In the genomic region with DNA sequence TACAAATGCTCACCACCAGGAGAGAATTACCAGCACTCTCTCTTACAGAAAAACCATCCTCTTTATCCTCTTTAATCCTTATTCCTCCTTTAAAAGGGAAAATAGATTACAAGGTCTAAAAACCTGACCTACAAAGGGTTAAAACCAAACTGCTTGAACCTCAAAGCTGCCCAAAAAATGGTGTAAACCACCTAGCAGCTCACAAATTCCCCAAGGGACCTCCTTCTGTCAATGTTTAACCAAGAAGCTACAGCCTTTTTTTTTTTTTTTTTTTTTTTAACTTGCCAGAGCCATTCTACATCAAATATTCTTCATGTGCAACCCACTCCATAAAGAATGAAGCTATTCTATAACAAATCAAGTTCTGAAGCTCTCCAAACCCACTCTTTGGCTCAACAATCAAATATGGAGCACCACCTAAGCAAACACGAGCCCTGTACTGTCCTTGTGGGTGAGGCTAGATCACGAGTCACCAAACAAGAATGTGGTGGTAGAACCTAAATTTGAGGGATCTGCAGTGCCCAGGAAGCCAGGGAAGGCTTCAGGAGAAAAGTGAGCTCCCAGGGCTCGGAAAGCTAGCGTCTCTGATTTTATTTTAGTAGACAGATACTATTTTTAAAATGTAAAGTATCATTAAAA, we compare ENCODE assay signal across 9 cellular contexts. TPM values are rescaled to one million over a fixed set of nuclear protein-coding genes. Genes with fewer than 3 reads are reported as not detected.
DNase-seq lines count a peak whose midpoint lies in the region; ATAC-seq and TF ChIP-seq lines count a peak whose summit lies in the region.
"Had no signal": no experiment of that assay in that cellular context is flagged by ENCODE, and none has a peak within 500 bp of the region (broad histone marks: within the 10 kb centered on the region; RNA-seq: fewer than 3 reads in every experiment).

No MANE protein-coding gene starts in this region.

- H3K9me3 ChIP-seq in PC-9 (ENCODE audit: insufficient read depth, low read depth) (no peaks in the 10 kb centered on the region), iPS-18a (ENCODE audit: control insufficient read depth, low read depth, low read length) (no peaks in the 10 kb centered on the region)
- H3K9me3 ChIP-seq: SJCRH30 had no signal

- no peaks in the 10 kb centered on the region for H3K9me2 ChIP-seq in PC-9 (ENCODE audit: insufficient read depth)

- in situ Hi-C loops in ACHN (cut with HindIII; ENCODE audit: low pct_ligation_motif_present, low pct_unique_long_range_greater_than_20kb, low sequenced_read_pairs) = no loop called here

- H3K4me2 ChIP-seq in PC-9 = no peak overlapping the region

- H3K27me3 ChIP-seq in PC-9 (ENCODE audit: insufficient read depth, low read depth) (no peaks in the 10 kb centered on the region), iPS-18a (ENCODE audit: control insufficient read depth, insufficient read depth, low read length) (no peaks in the 10 kb centered on the region)
- H3K27me3 ChIP-seq: SJCRH30 had no signal

- no peak overlapping the region for H2AFZ ChIP-seq in PC-9

- H3K4me1 ChIP-seq in PC-9 (replicated peaks; ENCODE audit: insufficient read depth) (peaks cover 8% of the 10 kb centered on the region; the same call in 1 of the 2 replicates), iPS-18a (ENCODE audit: control insufficient read depth, low read depth, low read length) (peaks cover 38% of the 10 kb centered on the region)
- H3K4me1 ChIP-seq: SJCRH30 had no signal

- CTCF ChIA-PET in PC-9 (lab: Charles Lee) = interaction anchor here (0.6 to 0.7 kb wide), 3 partner anchors 9 to 348 kb away, joined by 6 to 9 read pairs (median 7); no protein-coding TSS in a partner anchor

- no peak for TF ChIP-seq CTCF in PC-9 (conservative IDR thresholded peaks at IDR 0.05)

- no peaks in the 10 kb centered on the region for H3F3A ChIP-seq in PC-9 (ENCODE audit: insufficient read depth, low read depth)

- H4K20me1 ChIP-seq in PC-9 (ENCODE audit: insufficient read depth) = no peaks in the 10 kb centered on the region

- H3K36me3 ChIP-seq in PC-9 (ENCODE audit: low read depth) (no peaks in the 10 kb centered on the region), iPS-18a (ENCODE audit: control insufficient read depth, low read depth, low read length) (no peaks in the 10 kb centered on the region)
- H3K36me3 ChIP-seq: SJCRH30 had no signal

- H3K79me2 ChIP-seq in PC-9 (ENCODE audit: low read depth) = no peaks in the 10 kb centered on the region

- peak overlapping the region; percentile 5 for H3K9ac ChIP-seq in iPS-18a (ENCODE audit: low read length)

- peak; percentile 62 for ATAC-seq in GM21786 (IDR thresholded peaks at IDR 0.05; ENCODE audit: unreplicated experiment)
- ATAC-seq in HG03280 (IDR thresholded peaks at IDR 0.05; ENCODE audit: unreplicated experiment) = no peak
- ATAC-seq in stimulated activated naive CD8-positive, alpha-beta T cell treated with anti-CD3 and anti-CD28 coated beads, Interleukin-15, Interleukin-2, amounts not matched to agents 100 U/mL and 50 U/mL, for 24 hours = no peak

- H3K27ac ChIP-seq in PC-9 (no peak overlapping the region), iPS-18a (ENCODE audit: low read length) (peak overlapping the region; percentile 1)
- H3K27ac ChIP-seq: SJCRH30 had no signal

- H3K4me3 ChIP-seq in PC-9 (no peak overlapping the region), iPS-18a (ENCODE audit: low read length) (peak overlapping the region; percentile 50)
- H3K4me3 ChIP-seq: SJCRH30 had no signal

- intact Hi-C loops in PC-9 (cut with micrococcal nuclease; ENCODE audit: unreplicated experiment) = no loop called here

- BruUV-seq in PC-9 (replicated peaks; lab: Mats Ljungman, UMichigan) = no TSS peak

- DNase-seq in ACHN (peak; percentile 81), PC-9 (peak; percentile 47 to 48), NCI-H446 treated with DMSO at 0.1 percent for 48 hours (lab: John Stamatoyannopoulos, UW) (no peak), hippocampal formation (lab: John Stamatoyannopoulos, UW) (no peak)
- DNase-seq in stimulated activated naive CD8-positive, alpha-beta T cell treated with anti-CD3 and anti-CD28 coated beads, Interleukin-15, Interleukin-2, amounts not matched to agents 100 U/mL and 50 U/mL, for 24 hours = no peak

- POLR2A ChIA-PET in PC-9 (lab: Charles Lee; ENCODE audit: unreplicated experiment) = interaction anchor here (0.6 to 0.7 kb wide), 5 partner anchors 13 to 1348 kb away, joined by 3 to 38 read pairs (median 4); no protein-coding TSS in a partner anchor

RNA-seq across cellular contexts. Expression of gene OSBPL10, which starts 20.1 kb away (rescaled TPM):
- 42.0 and 56.9 TPM in 2 replicates for total RNA-seq in PC-9 (2021)

RNA-seq across cellular contexts. Expression of gene ZNF860, which starts 20.6 kb away (rescaled TPM):
- total RNA-seq in PC-9 (2021) = 2.6 and 5.3 TPM in 2 replicates

Comparison
In these comparisons a context has a peak if more than half of its experiments do, and no peak if none do; other contexts are left out.
1. DNase-seq: peak in ACHN (single experiment) and PC-9 (2 of 2); none in NCI-H446 treated with DMSO at 0.1 percent for 48 hours (single experiment), hippocampal formation (0 of 2) and stimulated activated naive CD8-positive, alpha-beta T cell treated with anti-CD3 and anti-CD28 coated beads, Interleukin-15, Interleukin-2, amounts not matched to agents 100 U/mL and 50 U/mL, for 24 hours (single experiment).